In genomic region chr9:42852570-42852969, GRCh38 we compare ENCODE assay signal across 7 cellular contexts.
DNase-seq lines count a peak whose midpoint lies in the region; ATAC-seq and TF ChIP-seq lines count a peak whose summit lies in the region.
"Not testable (repeated sequence)": the region's sequence is repeated elsewhere in the genome, so short reads cannot be mapped to it uniquely, and the experiment has no call there.

No MANE protein-coding gene starts in this region.

- H3K9ac ChIP-seq in parathyroid adenoma = not testable (repeated sequence)

- not testable (repeated sequence) for H3K36me3 ChIP-seq in right lobe of liver; parathyroid adenoma (ENCODE audit: control insufficient read depth, insufficient read depth, low read length)

- H3K36me3 Mint-ChIP-seq in activated CD4-positive, alpha-beta T cell treated with anti-CD3 and anti-CD28 coated beads, Interleukin-2, amount 10 ng/mL, durations not matched to agents 7 days and 5 days (ENCODE audit: low read depth) = not testable (repeated sequence)

- not testable (repeated sequence) for H3K4me1 Mint-ChIP-seq in activated CD4-positive, alpha-beta T cell treated with anti-CD3 and anti-CD28 coated beads, Interleukin-2, amount 10 ng/mL, durations not matched to agents 7 days and 5 days

- intact Hi-C loops in right cardiac atrium (cut with DNase I); right lobe of liver (cut with DNase I): not testable (repeated sequence)

- not testable (repeated sequence) for TF ChIP-seq CTCF in right lobe of liver (IDR thresholded peaks at IDR 0.05); parathyroid adenoma (IDR thresholded peaks at IDR 0.05)

- not testable (repeated sequence) for H3K9me3 ChIP-seq in right cardiac atrium (ENCODE audit: control insufficient read depth, low read length); right lobe of liver; parathyroid adenoma (ENCODE audit: control insufficient read depth, low read length)

- not testable (repeated sequence) for H3K79me2 ChIP-seq in parathyroid adenoma

- not testable (repeated sequence) for H3K27ac Mint-ChIP-seq in activated CD4-positive, alpha-beta T cell treated with anti-CD3 and anti-CD28 coated beads, Interleukin-2, amount 10 ng/mL, durations not matched to agents 7 days and 5 days

- peak overlapping the region; percentile 58 for H3K4me3 Mint-ChIP-seq in activated CD4-positive, alpha-beta T cell treated with anti-CD3 and anti-CD28 coated beads, Interleukin-2, amount 10 ng/mL, durations not matched to agents 7 days and 5 days

- H3K27me3 ChIP-seq in right cardiac atrium (ENCODE audit: control insufficient read depth, insufficient read depth); right lobe of liver; parathyroid adenoma (ENCODE audit: control insufficient read depth, insufficient read depth, low read length): not testable (repeated sequence)

- CTCF ChIA-PET in activated CD4-positive, alpha-beta T cell treated with anti-CD3 and anti-CD28 coated beads, Interleukin-2, amount 10 ng/mL, durations not matched to agents 7 days and 5 days (lab: Charles Lee) = not testable (repeated sequence)

- H3K4me3 ChIP-seq in right cardiac atrium (ENCODE audit: low read length) (peak overlapping the region; percentile 19), right lobe of liver (peak overlapping the region; percentile 23 to 58 (median 28))
- H3K4me3 ChIP-seq in parathyroid adenoma (ENCODE audit: low read depth, low read length) = not testable (repeated sequence)

- not testable (repeated sequence) for H3K4me1 ChIP-seq in right cardiac atrium (ENCODE audit: control insufficient read depth, insufficient read depth, low read length); right lobe of liver; parathyroid adenoma

- H3K9me3 Mint-ChIP-seq in activated CD4-positive, alpha-beta T cell treated with anti-CD3 and anti-CD28 coated beads, Interleukin-2, amount 10 ng/mL, durations not matched to agents 7 days and 5 days = not testable (repeated sequence)

- peak; percentile 26 for ATAC-seq in GM19397 (IDR thresholded peaks at IDR 0.05; ENCODE audit: unreplicated experiment)
- ATAC-seq in right cardiac atrium, right lobe of liver: not testable (repeated sequence)

- H3K4me2 ChIP-seq in parathyroid adenoma (ENCODE audit: low read length) = peak overlapping the region; percentile 49

- H2AFZ ChIP-seq in parathyroid adenoma = not testable (repeated sequence)

- TF ChIP-seq POLR2A in right lobe of liver (IDR thresholded peaks at IDR 0.05) = not testable (repeated sequence)

- 9% methylated on average over 30 of the region's 30 CpGs for WGBS in right cardiac atrium
- WGBS in right lobe of liver (ENCODE audit: insufficient coverage, low coverage, low lambda C conversion rate, missing lambda C conversion rate) = 16% methylated on average over 3 of the region's 30 CpGs

- DNase-seq in NCI-H2227 (lab: John Stamatoyannopoulos, UW; ENCODE audit: unreplicated experiment) (peak; percentile 2), dermis blood vessel endothelial cell (peak; percentile 0), right cardiac atrium (peak in 2 of 3 donors; percentile 7 to 25), right lobe of liver (peak; percentile 21 to 54 (median 43))
- not testable (repeated sequence) for DNase-seq in activated CD4-positive, alpha-beta T cell treated with anti-CD3 and anti-CD28 coated beads, Interleukin-2, amount 10 ng/mL, durations not matched to agents 7 days and 5 days

- POLR2A ChIA-PET in activated CD4-positive, alpha-beta T cell treated with anti-CD3 and anti-CD28 coated beads, Interleukin-2, amount 10 ng/mL, durations not matched to agents 7 days and 5 days (lab: Charles Lee) = not testable (repeated sequence)

- not testable (repeated sequence) for H3K27me3 Mint-ChIP-seq in activated CD4-positive, alpha-beta T cell treated with anti-CD3 and anti-CD28 coated beads, Interleukin-2, amount 10 ng/mL, durations not matched to agents 7 days and 5 days

- H3K27ac ChIP-seq in right cardiac atrium (ENCODE audit: low read length); parathyroid adenoma: not testable (repeated sequence)
- peak overlapping the region in 1 of 3 donors; percentile 55 for H3K27ac ChIP-seq in right lobe of liver
